Comparison of ENCODE assay signal across 23 cellular contexts in genomic region chr1:87800006-87800405, GRCh38.
"Had no signal": no experiment of that assay in that cellular context is flagged by ENCODE, and none has a peak within 500 bp of the region (broad histone marks: within the 10 kb centered on the region; RNA-seq: fewer than 3 reads in every experiment).

No MANE protein-coding gene starts in this region.

- H3K4me3 Mint-ChIP-seq: activated CD4-positive, alpha-beta memory T cell treated with anti-CD3 and anti-CD28 coated beads, Interleukin-2, amount 10 ng/mL, durations not matched to agents 7 days and 5 days; activated CD4-positive, alpha-beta T cell treated with anti-CD3 and anti-CD28 coated beads, Interleukin-2, amount 10 ng/mL, durations not matched to agents 24 days and 14 days; activated naive CD4-positive, alpha-beta T cell treated with anti-CD3 and anti-CD28 coated beads, Interleukin-2, amount 10 ng/mL, durations not matched to agents 7 days and 5 days; activated naive CD8-positive, alpha-beta T cell treated with anti-CD3 and anti-CD28 coated beads, Interleukin-2, amount 50 U/mL, for 24 hours; activated T-cell treated with anti-CD3 and anti-CD28 coated beads, Interleukin-2, amount 50 U/mL, for 72 hours; brain; natural killer cell treated with Interleukin-12 subunit alpha and Interleukin-12 subunit beta and Interleukin-15 and Interleukin-18, amount 100 ng/mL, for 72 hours; stimulated activated memory B cell treated with anti-CD40 and anti-IgM and Interleukin-4, amounts not matched to agents 10 μg/mL and 1 μg/mL and 100 μg/mL, for 72 hours had no signal

- H3K36me3 ChIP-seq: left ventricle myocardium inferior, ovary, stomach, suprapubic skin, tibial nerve had no signal

- H3K27me3 Mint-ChIP-seq: activated CD4-positive, alpha-beta memory T cell treated with anti-CD3 and anti-CD28 coated beads, Interleukin-2, amount 10 ng/mL, durations not matched to agents 7 days and 5 days; activated CD4-positive, alpha-beta T cell treated with anti-CD3 and anti-CD28 coated beads, Interleukin-2, amount 10 ng/mL, durations not matched to agents 24 days and 14 days; activated naive CD4-positive, alpha-beta T cell treated with anti-CD3 and anti-CD28 coated beads, Interleukin-2, amount 10 ng/mL, durations not matched to agents 7 days and 5 days; activated naive CD8-positive, alpha-beta T cell treated with anti-CD3 and anti-CD28 coated beads, Interleukin-2, amount 50 U/mL, for 24 hours; brain; stimulated activated memory B cell treated with anti-CD40 and anti-IgM and Interleukin-4, amounts not matched to agents 10 μg/mL and 1 μg/mL and 100 μg/mL, for 72 hours had no signal

- H3K4me1 Mint-ChIP-seq: activated CD4-positive, alpha-beta memory T cell treated with anti-CD3 and anti-CD28 coated beads, Interleukin-2, amount 10 ng/mL, durations not matched to agents 7 days and 5 days; activated CD4-positive, alpha-beta T cell treated with anti-CD3 and anti-CD28 coated beads, Interleukin-2, amount 10 ng/mL, durations not matched to agents 24 days and 14 days; activated naive CD4-positive, alpha-beta T cell treated with anti-CD3 and anti-CD28 coated beads, Interleukin-2, amount 10 ng/mL, durations not matched to agents 7 days and 5 days; activated naive CD8-positive, alpha-beta T cell treated with anti-CD3 and anti-CD28 coated beads, Interleukin-2, amount 50 U/mL, for 24 hours; stimulated activated memory B cell treated with anti-CD40 and anti-IgM and Interleukin-4, amounts not matched to agents 10 μg/mL and 1 μg/mL and 100 μg/mL, for 72 hours had no signal

- H3K36me3 Mint-ChIP-seq: activated naive CD4-positive, alpha-beta T cell treated with anti-CD3 and anti-CD28 coated beads, Interleukin-2, amount 10 ng/mL, durations not matched to agents 7 days and 5 days; brain; natural killer cell treated with Interleukin-12 subunit alpha and Interleukin-12 subunit beta and Interleukin-15 and Interleukin-18, amount 100 ng/mL, for 72 hours; stimulated activated memory B cell treated with anti-CD40 and anti-IgM and Interleukin-4, amounts not matched to agents 10 μg/mL and 1 μg/mL and 100 μg/mL, for 72 hours had no signal

- H3K27ac ChIP-seq: left ventricle myocardium inferior, ovary, psoas muscle, stomach, suprapubic skin, tibial nerve, VCaP had no signal

- H3K4me1 ChIP-seq: left ventricle myocardium inferior, psoas muscle, suprapubic skin, tibial nerve had no signal

- H3K9me3 ChIP-seq: ovary, psoas muscle, stomach, suprapubic skin, tibial nerve had no signal

- H3K9me3 Mint-ChIP-seq: activated CD4-positive, alpha-beta memory T cell treated with anti-CD3 and anti-CD28 coated beads, Interleukin-2, amount 10 ng/mL, durations not matched to agents 7 days and 5 days; activated CD4-positive, alpha-beta T cell treated with anti-CD3 and anti-CD28 coated beads, Interleukin-2, amount 10 ng/mL, durations not matched to agents 24 days and 14 days; activated naive CD4-positive, alpha-beta T cell treated with anti-CD3 and anti-CD28 coated beads, Interleukin-2, amount 10 ng/mL, durations not matched to agents 7 days and 5 days; activated naive CD8-positive, alpha-beta T cell treated with anti-CD3 and anti-CD28 coated beads, Interleukin-2, amount 50 U/mL, for 24 hours; activated T-cell treated with anti-CD3 and anti-CD28 coated beads, Interleukin-2, amount 50 U/mL, for 72 hours; natural killer cell treated with Interleukin-12 subunit alpha and Interleukin-12 subunit beta and Interleukin-15 and Interleukin-18, amount 100 ng/mL, for 72 hours; stimulated activated memory B cell treated with anti-CD40 and anti-IgM and Interleukin-4, amounts not matched to agents 10 μg/mL and 1 μg/mL and 100 μg/mL, for 72 hours had no signal

- H3K4me3 ChIP-seq: left ventricle myocardium inferior, ovary, psoas muscle, stomach, suprapubic skin, tibial nerve had no signal

- ATAC-seq: activated CD4-positive, CD25-positive, alpha-beta regulatory T cell treated with anti-CD3 and anti-CD28 coated beads, Interleukin-2, amount 50 U/mL, for 24 hours; activated naive CD8-positive, alpha-beta T cell treated with anti-CD3 and anti-CD28 coated beads, Interleukin-2, amount 50 U/mL, for 24 hours; activated T-cell treated with anti-CD3 and anti-CD28 coated beads, Interleukin-2, amount 50 U/mL, for 72 hours; natural killer cell treated with Interleukin-12 subunit alpha and Interleukin-12 subunit beta and Interleukin-15 and Interleukin-18, amount 100 ng/mL, for 72 hours; psoas muscle; right cardiac atrium; stimulated activated memory B cell treated with anti-CD40 and anti-IgM and Interleukin-4, amounts not matched to agents 10 μg/mL and 1 μg/mL and 100 μg/mL, for 72 hours had no signal

- DNase-seq: activated CD4-positive, alpha-beta memory T cell treated with anti-CD3 and anti-CD28 coated beads, Interleukin-2, amount 10 ng/mL, durations not matched to agents 7 days and 5 days; activated CD4-positive, alpha-beta T cell treated with anti-CD3 and anti-CD28 coated beads, Interleukin-2, amount 10 ng/mL, durations not matched to agents 24 days and 14 days; activated effector memory CD4-positive, alpha-beta T cell treated with Interleukin-2 at 50 U/mL for 16 hours; activated naive CD4-positive, alpha-beta T cell treated with anti-CD3 and anti-CD28 coated beads, Interleukin-2, amount 10 ng/mL, durations not matched to agents 7 days and 5 days; activated naive CD8-positive, alpha-beta T cell treated with anti-CD3 and anti-CD28 coated beads, Interleukin-2, amount 50 U/mL, for 24 hours; activated T-cell treated with anti-CD3 and anti-CD28 coated beads, Interleukin-2, amount 50 U/mL, for 72 hours; anterior cingulate cortex; glutamatergic neuron; hippocampal formation; left ventricle myocardium inferior; ovary; psoas muscle; right cardiac atrium; small intestine; stimulated activated CD4-positive, alpha-beta T cell treated with anti-CD3 and anti-CD28 coated beads, Interleukin-15, amount 100 ng/mL, for 24 hours; stomach had no signal

- H3K27ac Mint-ChIP-seq: activated CD4-positive, alpha-beta memory T cell treated with anti-CD3 and anti-CD28 coated beads, Interleukin-2, amount 10 ng/mL, durations not matched to agents 7 days and 5 days; activated CD4-positive, alpha-beta T cell treated with anti-CD3 and anti-CD28 coated beads, Interleukin-2, amount 10 ng/mL, durations not matched to agents 24 days and 14 days; activated naive CD4-positive, alpha-beta T cell treated with anti-CD3 and anti-CD28 coated beads, Interleukin-2, amount 10 ng/mL, durations not matched to agents 7 days and 5 days; activated naive CD8-positive, alpha-beta T cell treated with anti-CD3 and anti-CD28 coated beads, Interleukin-2, amount 50 U/mL, for 24 hours; activated T-cell treated with anti-CD3 and anti-CD28 coated beads, Interleukin-2, amount 50 U/mL, for 72 hours; brain; natural killer cell treated with Interleukin-12 subunit alpha and Interleukin-12 subunit beta and Interleukin-15 and Interleukin-18, amount 100 ng/mL, for 72 hours; stimulated activated memory B cell treated with anti-CD40 and anti-IgM and Interleukin-4, amounts not matched to agents 10 μg/mL and 1 μg/mL and 100 μg/mL, for 72 hours had no signal

- H3K27me3 ChIP-seq: ovary, stomach, suprapubic skin, tibial nerve had no signal
